23 cellular contexts compared by ENCODE assay signal in the genomic region with DNA sequence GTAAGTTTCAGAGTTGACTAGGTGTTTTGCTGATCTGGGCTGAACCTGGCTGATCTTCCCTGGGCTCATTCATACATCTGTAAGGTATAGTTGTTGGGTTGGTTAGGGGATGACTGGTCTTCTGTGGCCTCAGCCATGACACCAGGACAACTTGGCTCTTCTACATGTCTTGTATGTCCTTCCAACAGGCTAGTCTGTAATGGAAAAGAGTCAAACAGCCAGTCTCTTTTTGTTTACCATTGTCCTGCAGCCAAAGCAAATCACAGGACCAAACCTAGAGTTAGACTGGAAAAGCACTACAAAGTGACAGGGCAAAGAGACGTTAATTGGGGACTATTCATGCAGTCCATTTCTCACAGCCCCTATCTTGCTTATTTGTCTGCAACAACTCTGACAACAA. TPM values are rescaled to one million over a fixed set of nuclear protein-coding genes. Genes with fewer than 3 reads are reported as not detected.
"Had no signal": no experiment of that assay in that cellular context is flagged by ENCODE, and none has a peak within 500 bp of the region (broad histone marks: within the 10 kb centered on the region; RNA-seq: fewer than 3 reads in every experiment).

No MANE protein-coding gene starts in this region.

- H3K4me1 Mint-ChIP-seq: mesothelial cell of epicardium had no signal

- H3K4me3 Mint-ChIP-seq: mesothelial cell of epicardium had no signal

- H3K9me3 Mint-ChIP-seq: mesothelial cell of epicardium had no signal

- DNase-seq: dermis blood vessel endothelial cell; dorsolateral prefrontal cortex; effector CD4-positive, alpha-beta T cell; effector memory CD4-positive, alpha-beta T cell; erythroblast; esophagus squamous epithelium; foreskin fibroblast; foreskin melanocyte; gastrocnemius medialis; glutamatergic neuron; head of caudate nucleus; heart right ventricle; hippocampal formation; left cardiac atrium; left ventricle myocardium inferior; lower lobe of right lung; mesenchymal stem cell; mucosa of descending colon had no signal

- H3K9me3 ChIP-seq: gastrocnemius medialis, lower lobe of right lung had no signal

- ATAC-seq: esophagus mucosa, gastrocnemius medialis, heart right ventricle, left cardiac atrium, lower lobe of right lung, mucosa of descending colon had no signal

- H3K27me3 ChIP-seq: dorsolateral prefrontal cortex, esophagus squamous epithelium, gastrocnemius medialis, heart right ventricle had no signal

- H3K4me1 ChIP-seq: gastrocnemius medialis, heart right ventricle, left ventricle myocardium inferior, lower lobe of right lung had no signal

- H3K4me3 ChIP-seq: coronary artery, dorsolateral prefrontal cortex, esophagus squamous epithelium, gastrocnemius medialis, heart right ventricle, left ventricle myocardium inferior, lower lobe of right lung, mucosa of descending colon had no signal

- H3K27ac Mint-ChIP-seq: mesothelial cell of epicardium had no signal

- H3K27ac ChIP-seq: coronary artery, dorsolateral prefrontal cortex, epithelial cell of prostate, esophagus squamous epithelium, gastrocnemius medialis, heart right ventricle, left ventricle myocardium inferior, lower lobe of right lung had no signal

RNA-seq across cellular contexts. Expression of gene YPEL4, which starts 34.4 kb away (rescaled TPM):
- total RNA-seq: dermis blood vessel endothelial cell, esophagus mucosa, kidney epithelial cell had no signal
